Comparison of ENCODE assay signal across 2 cellular contexts in genomic region chr1:119721933-119722332, GRCh38.
TF ChIP-seq lines count a peak whose summit lies in the region.

No MANE protein-coding gene starts in this region.

TF ChIP-seq in liver, 16 proteins besides CTCF, POLR2A, EP300 and RAD21 (continued from another document):
- TF ChIP-seq, protein P1, sequence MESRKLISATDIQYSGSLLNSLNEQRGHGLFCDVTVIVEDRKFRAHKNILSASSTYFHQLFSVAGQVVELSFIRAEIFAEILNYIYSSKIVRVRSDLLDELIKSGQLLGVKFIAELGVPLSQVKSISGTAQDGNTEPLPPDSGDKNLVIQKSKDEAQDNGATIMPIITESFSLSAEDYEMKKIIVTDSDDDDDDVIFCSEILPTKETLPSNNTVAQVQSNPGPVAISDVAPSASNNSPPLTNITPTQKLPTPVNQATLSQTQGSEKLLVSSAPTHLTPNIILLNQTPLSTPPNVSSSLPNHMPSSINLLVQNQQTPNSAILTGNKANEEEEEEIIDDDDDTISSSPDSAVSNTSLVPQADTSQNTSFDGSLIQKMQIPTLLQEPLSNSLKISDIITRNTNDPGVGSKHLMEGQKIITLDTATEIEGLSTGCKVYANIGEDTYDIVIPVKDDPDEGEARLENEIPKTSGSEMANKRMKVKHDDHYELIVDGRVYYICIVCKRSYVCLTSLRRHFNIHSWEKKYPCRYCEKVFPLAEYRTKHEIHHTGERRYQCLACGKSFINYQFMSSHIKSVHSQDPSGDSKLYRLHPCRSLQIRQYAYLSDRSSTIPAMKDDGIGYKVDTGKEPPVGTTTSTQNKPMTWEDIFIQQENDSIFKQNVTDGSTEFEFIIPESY (IDR thresholded peaks at IDR 0.05): no peak
- TF ChIP-seq HNF4A (conservative IDR thresholded peaks at IDR 0.05) (peak; percentile 78 to 91), JUND (IDR thresholded peaks at IDR 0.05) (no peak), FOXA2 (IDR thresholded peaks at IDR 0.05) (no peak)

TF ChIP-seq in HEK293T, 16 proteins besides CTCF, POLR2A, EP300 and RAD21 (continued from another document):
- TF ChIP-seq ELF4 (IDR thresholded peaks at IDR 0.05) (no peak), CTBP1 (IDR thresholded peaks at IDR 0.05; ENCODE audit: borderline replicate concordance) (no peak), FOXA1 (IDR thresholded peaks at IDR 0.05) (no peak), PKNOX1 (IDR thresholded peaks at IDR 0.05) (no peak), SP1 (IDR thresholded peaks at IDR 0.05) (no peak)
